30 cellular contexts compared by ENCODE assay signal in the genomic region with DNA sequence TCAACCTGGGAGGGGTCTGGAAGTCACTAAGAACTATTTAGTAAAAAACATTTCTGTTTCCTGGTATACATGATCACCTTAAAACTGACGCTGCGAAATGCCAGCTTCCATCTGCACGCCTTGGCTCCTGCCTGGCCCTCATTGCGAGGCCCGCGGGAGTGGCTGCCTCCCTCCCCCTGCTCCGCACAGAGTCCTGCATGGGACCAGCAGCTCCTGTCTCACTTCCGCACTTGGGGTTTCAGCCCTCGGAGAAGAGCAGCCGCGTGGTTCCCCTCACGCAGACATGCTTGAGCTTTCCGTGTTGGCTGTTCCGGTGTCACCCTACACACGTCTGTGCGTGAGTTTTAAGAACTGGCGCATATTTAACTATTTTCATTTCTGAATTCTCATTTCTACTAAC. TPM values are rescaled to one million over a fixed set of nuclear protein-coding genes. Genes with fewer than 3 reads are reported as not detected.
"Had no signal": no experiment of that assay in that cellular context is flagged by ENCODE, and none has a peak within 500 bp of the region (broad histone marks: within the 10 kb centered on the region; RNA-seq: fewer than 3 reads in every experiment).

No MANE protein-coding gene starts in this region.

- H3K9me3 ChIP-seq: esophagus muscularis mucosa, gastrocnemius medialis had no signal

- H3K36me3 ChIP-seq: WERI-Rb-1 had no signal

- H3K27me3 ChIP-seq: brain microvascular endothelial cell, dorsolateral prefrontal cortex, esophagus muscularis mucosa, foreskin keratinocyte, gastrocnemius medialis had no signal

- H3K4me3 Mint-ChIP-seq: activated B cell treated with CpG ODN at 0.5 μM for 24 hours; activated CD8-positive, alpha-beta T cell treated with anti-CD3 and anti-CD28 coated beads for 36 hours; activated naive CD4-positive, alpha-beta T cell treated with anti-CD3 and anti-CD28 coated beads, Interleukin-2, amount 10 ng/mL, durations not matched to agents 7 days and 5 days; activated naive CD8-positive, alpha-beta T cell; activated T-helper 1 cell treated with anti-CD3 and anti-CD28 coated beads, Interleukin-12 subunit alpha, Interleukin-12 subunit beta, Interleukin-2, Interleukin-4 antibody, amounts not matched to agents 30 ng/mL and 10 ng/mL and 1 ng/mL, durations not matched to agents 14 hours and 24 hours and 36 hours; central memory CD8-positive, alpha-beta T cell; dendritic cell treated with granulocyte-macrophage colony-stimulating factor and Interleukin-4, amounts not matched to agents 40 ng/mL and 50 ng/mL, for 4 days; T-helper 17 cell; T-helper 2 cell treated with Interferon-gamma antibody and Interleukin-4, amounts not matched to agents 5 μg/mL and 100 μg/mL, for 36 hours had no signal

- ATAC-seq: activated CD4-positive, CD25-positive, alpha-beta regulatory T cell treated with anti-CD3 and anti-CD28 coated beads, Interleukin-2, amount 50 U/mL, for 24 hours; activated CD8-positive, alpha-beta T cell treated with anti-CD3 and anti-CD28 coated beads for 36 hours; foreskin keratinocyte; gastrocnemius medialis; T-helper 17 cell had no signal

- H3K27ac Mint-ChIP-seq: activated B cell treated with CpG ODN at 0.5 μM for 24 hours; activated CD8-positive, alpha-beta T cell treated with anti-CD3 and anti-CD28 coated beads for 36 hours; activated naive CD4-positive, alpha-beta T cell treated with anti-CD3 and anti-CD28 coated beads, Interleukin-2, amount 10 ng/mL, durations not matched to agents 7 days and 5 days; activated naive CD8-positive, alpha-beta T cell; activated T-helper 1 cell treated with anti-CD3 and anti-CD28 coated beads, Interleukin-12 subunit alpha, Interleukin-12 subunit beta, Interleukin-2, Interleukin-4 antibody, amounts not matched to agents 30 ng/mL and 10 ng/mL and 1 ng/mL, durations not matched to agents 14 hours and 24 hours and 36 hours; activated T-helper 2 cell treated with anti-CD3 and anti-CD28 coated beads, Interferon-gamma antibody, Interleukin-2, Interleukin-4, amounts not matched to agents 10 μg/mL and 5 μg/mL and 100 μg/mL, durations not matched to agents 14 hours and 24 hours and 36 hours; dendritic cell treated with granulocyte-macrophage colony-stimulating factor and Interleukin-4, amounts not matched to agents 40 ng/mL and 50 ng/mL, for 4 days; T-helper 17 cell; T-helper 2 cell treated with Interferon-gamma antibody and Interleukin-4, amounts not matched to agents 5 μg/mL and 100 μg/mL, for 36 hours had no signal

- H3K27me3 Mint-ChIP-seq: activated B cell treated with CpG ODN at 0.5 μM for 24 hours; activated CD8-positive, alpha-beta T cell treated with anti-CD3 and anti-CD28 coated beads for 36 hours; activated naive CD4-positive, alpha-beta T cell treated with anti-CD3 and anti-CD28 coated beads, Interleukin-2, amount 10 ng/mL, durations not matched to agents 7 days and 5 days; activated naive CD8-positive, alpha-beta T cell; central memory CD8-positive, alpha-beta T cell; dendritic cell treated with granulocyte-macrophage colony-stimulating factor and Interleukin-4, amounts not matched to agents 40 ng/mL and 50 ng/mL, for 4 days; T-helper 17 cell had no signal

- DNase-seq: activated B cell treated with CpG ODN at 0.5 μM for 24 hours; activated CD4-positive, alpha-beta T cell treated with anti-CD3 and anti-CD28 coated beads for 48 hours; activated CD4-positive, alpha-beta T cell treated with anti-CD3 and anti-CD28 coated beads, Interleukin-2, amount 50 U/mL, for 1 hour; activated CD4-positive, alpha-beta T cell treated with anti-CD3 and anti-CD28 coated beads, Interleukin-2, amount 50 U/mL, for 48 hours; activated CD8-positive, alpha-beta memory T cell treated with anti-CD3 and anti-CD28 coated beads for 24 hours; activated CD8-positive, alpha-beta T cell treated with anti-CD3 and anti-CD28 coated beads for 36 hours; activated effector memory CD4-positive, alpha-beta T cell treated with anti-CD3 and anti-CD28 coated beads, Interleukin-2, amount 50 U/mL, for 16 hours; activated naive CD4-positive, alpha-beta T cell treated with anti-CD3 and anti-CD28 coated beads, Interleukin-2, amount 10 ng/mL, durations not matched to agents 7 days and 5 days; activated T-cell treated with anti-CD3 and anti-CD28 coated beads, Interleukin-2, amount 50 U/mL, for 1 hour; activated T-cell treated with anti-CD3 and anti-CD28 coated beads, Interleukin-2, amount 50 U/mL, for 48 hours; amniotic stem cell; brain microvascular endothelial cell; effector memory CD4-positive, alpha-beta T cell; erythroblast; foreskin keratinocyte; gastrocnemius medialis; T-helper 1 cell; T-helper 17 cell; T1000; WERI-Rb-1 had no signal

- H3K4me1 Mint-ChIP-seq: activated B cell treated with CpG ODN at 0.5 μM for 24 hours; activated naive CD4-positive, alpha-beta T cell treated with anti-CD3 and anti-CD28 coated beads, Interleukin-2, amount 10 ng/mL, durations not matched to agents 7 days and 5 days; central memory CD8-positive, alpha-beta T cell; T-helper 17 cell had no signal

- H3K4me1 ChIP-seq: foreskin keratinocyte had no signal

- H3K27ac ChIP-seq: brain microvascular endothelial cell, coronary artery, esophagus muscularis mucosa, foreskin keratinocyte, gastrocnemius medialis, WERI-Rb-1 had no signal

- H3K9me3 Mint-ChIP-seq: activated B cell treated with CpG ODN at 0.5 μM for 24 hours; activated CD8-positive, alpha-beta T cell treated with anti-CD3 and anti-CD28 coated beads for 36 hours; activated naive CD4-positive, alpha-beta T cell treated with anti-CD3 and anti-CD28 coated beads, Interleukin-2, amount 10 ng/mL, durations not matched to agents 7 days and 5 days; activated T-helper 1 cell treated with anti-CD3 and anti-CD28 coated beads, Interleukin-12 subunit alpha, Interleukin-12 subunit beta, Interleukin-2, Interleukin-4 antibody, amounts not matched to agents 30 ng/mL and 10 ng/mL and 1 ng/mL, durations not matched to agents 14 hours and 24 hours and 36 hours; activated T-helper 2 cell treated with anti-CD3 and anti-CD28 coated beads, Interferon-gamma antibody, Interleukin-2, Interleukin-4, amounts not matched to agents 10 μg/mL and 5 μg/mL and 100 μg/mL, durations not matched to agents 14 hours and 24 hours and 36 hours; central memory CD8-positive, alpha-beta T cell; dendritic cell treated with granulocyte-macrophage colony-stimulating factor and Interleukin-4, amounts not matched to agents 40 ng/mL and 50 ng/mL, for 4 days; T-helper 2 cell treated with Interferon-gamma antibody and Interleukin-4, amounts not matched to agents 5 μg/mL and 100 μg/mL, for 36 hours had no signal

- H3K4me3 ChIP-seq: coronary artery, dorsolateral prefrontal cortex, esophagus muscularis mucosa, gastrocnemius medialis had no signal

RNA-seq across cellular contexts. Expression of gene FOXF1, which starts 26.3 kb away (rescaled TPM):
- total RNA-seq: activated B cell treated with CpG ODN at 0.5 μM for 24 hours; activated CD8-positive, alpha-beta T cell treated with anti-CD3 and anti-CD28 coated beads for 36 hours; activated T-helper 1 cell treated with anti-CD3 and anti-CD28 coated beads, Interleukin-12 subunit alpha, Interleukin-12 subunit beta, Interleukin-2, Interleukin-4 antibody, amounts not matched to agents 30 ng/mL and 10 ng/mL and 1 ng/mL, durations not matched to agents 14 hours and 24 hours and 36 hours; activated T-helper 2 cell treated with anti-CD3 and anti-CD28 coated beads, Interferon-gamma antibody, Interleukin-2, Interleukin-4, amounts not matched to agents 10 μg/mL and 5 μg/mL and 100 μg/mL, durations not matched to agents 14 hours and 24 hours and 36 hours; foreskin keratinocyte; T-helper 17 cell had no signal

RNA-seq across cellular contexts. Expression of gene FOXC2, which starts 30.0 kb away (rescaled TPM):
- total RNA-seq: activated B cell treated with CpG ODN at 0.5 μM for 24 hours; activated CD8-positive, alpha-beta T cell treated with anti-CD3 and anti-CD28 coated beads for 36 hours; activated T-helper 1 cell treated with anti-CD3 and anti-CD28 coated beads, Interleukin-12 subunit alpha, Interleukin-12 subunit beta, Interleukin-2, Interleukin-4 antibody, amounts not matched to agents 30 ng/mL and 10 ng/mL and 1 ng/mL, durations not matched to agents 14 hours and 24 hours and 36 hours; foreskin keratinocyte; T-helper 17 cell had no signal

RNA-seq across cellular contexts. Expression of gene FOXL1, which starts 41.7 kb away (rescaled TPM):
- total RNA-seq: activated B cell treated with CpG ODN at 0.5 μM for 24 hours; activated CD8-positive, alpha-beta T cell treated with anti-CD3 and anti-CD28 coated beads for 36 hours; activated T-helper 1 cell treated with anti-CD3 and anti-CD28 coated beads, Interleukin-12 subunit alpha, Interleukin-12 subunit beta, Interleukin-2, Interleukin-4 antibody, amounts not matched to agents 30 ng/mL and 10 ng/mL and 1 ng/mL, durations not matched to agents 14 hours and 24 hours and 36 hours had no signal
